In genomic region chr10:22623624-22624263, GRCh38 we compare ENCODE assay signal across 1 cellular context.
TF ChIP-seq lines count a peak whose summit lies in the region.

No MANE protein-coding gene starts in this region.

TF ChIP-seq in K562, 482 proteins besides CTCF, POLR2A, EP300 and RAD21 (continued from another document):
- TF ChIP-seq ZBTB40 (IDR thresholded peaks at IDR 0.05), result 0 out of 2 replicates have a peak, but pooled peaks have one; percentile 48
- TF ChIP-seq ZBTB40 (CRISPR knock-in tag; IDR thresholded peaks at IDR 0.05), result no peak
- peak in 1 of 2 experiments; percentile 52 for TF ChIP-seq AFF1 (IDR thresholded peaks at IDR 0.05; ENCODE audit: low read depth in 1 of 2, partially characterized antibody in 2 of 2)
- 0 out of 2 replicates have a peak, but pooled peaks have one; percentile 21 for TF ChIP-seq LEF1 (IDR thresholded peaks at IDR 0.05)
- peak; percentile 74 for TF ChIP-seq RAD51 (IDR thresholded peaks at IDR 0.05; ENCODE audit: borderline replicate concordance, low read depth)
- TF ChIP-seq ZHX1 (conservative IDR thresholded peaks at IDR 0.05; ENCODE audit: low read length), result no peak
- no peak for TF ChIP-seq BACH1 (tag; IDR thresholded peaks at IDR 0.05)
- TF ChIP-seq TOE1 (IDR thresholded peaks at IDR 0.05; ENCODE audit: borderline replicate concordance), result peak; percentile 75; the same call in 1 of the 2 replicates
- TF ChIP-seq TOE1 (CRISPR knock-in tag; IDR thresholded peaks at IDR 0.05; ENCODE audit: borderline replicate concordance, low read depth), result no peak
- TF ChIP-seq NRF1 (conservative IDR thresholded peaks at IDR 0.05 in 1 of 2, IDR thresholded peaks at IDR 0.05 in 1 of 2), result peak; percentile 38 to 43; a peak in 3 of 4 replicates
- no peak for TF ChIP-seq ZNF143 (CRISPR knock-in tag; IDR thresholded peaks at IDR 0.05)
- no peak for TF ChIP-seq IRF2 (CRISPR knock-in tag; IDR thresholded peaks at IDR 0.05)
